ENCODE assay signal across 15 cellular contexts in the genomic region with DNA sequence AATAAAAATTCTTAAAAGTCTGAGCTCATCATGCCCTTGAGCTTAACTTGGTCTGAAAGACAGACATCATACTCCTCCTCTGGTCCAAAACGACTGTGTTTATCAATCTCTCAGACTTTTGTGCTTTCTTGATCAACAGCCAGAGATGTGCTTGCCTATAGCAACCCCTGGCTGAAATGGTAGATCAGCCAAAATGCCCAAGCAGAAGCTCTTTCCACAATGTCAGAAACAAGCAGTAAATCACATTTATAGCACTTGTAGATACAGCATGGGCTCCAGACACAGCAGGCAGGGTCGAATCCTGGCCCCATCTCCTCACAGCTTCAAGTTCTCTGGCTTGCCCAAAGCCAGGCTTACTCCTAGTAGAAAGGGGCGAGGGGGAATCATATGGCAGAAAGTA.
DNase-seq lines count a peak whose midpoint lies in the region; ATAC-seq and TF ChIP-seq lines count a peak whose summit lies in the region.
"Had no signal": no experiment of that assay in that cellular context is flagged by ENCODE, and none has a peak within 500 bp of the region (broad histone marks: within the 10 kb centered on the region; RNA-seq: fewer than 3 reads in every experiment).

No MANE protein-coding gene starts in this region.

- no peaks in the 10 kb centered on the region for H3K9me3 Mint-ChIP-seq in stimulated activated effector memory CD8-positive, alpha-beta T cell treated with anti-CD3 and anti-CD28 coated beads, Interleukin-12 subunit alpha, Interleukin-12 subunit beta, amount 100 ng/mL, for 72 hours
- H3K9me3 Mint-ChIP-seq: CD4-positive, alpha-beta memory T cell; GM23338 had no signal

- H3K4me3 ChIP-seq in PC-9 (no peak overlapping the region), esophagus squamous epithelium (no peak overlapping the region)
- H3K4me3 ChIP-seq: GM23338 had no signal

- H3K4me2 ChIP-seq in PC-9, result peak overlapping the region; percentile 67; the same call in 1 of the 2 replicates
- H3K4me2 ChIP-seq: GM23338 had no signal

- H3K36me3 ChIP-seq in PC-9 (ENCODE audit: low read depth), result no peaks in the 10 kb centered on the region
- no peaks in the 10 kb centered on the region for H3K36me3 ChIP-seq in esophagus squamous epithelium
- H3K36me3 ChIP-seq: BE2C had no signal

- intact Hi-C loops in PC-9 (cut with micrococcal nuclease; ENCODE audit: unreplicated experiment), result no loop called here
- intact Hi-C loops in esophagus squamous epithelium (cut with DNase I), result no loop called here

- no peak overlapping the region for H2AFZ ChIP-seq in PC-9
- H2AFZ ChIP-seq: GM23338 had no signal

- no peaks in the 10 kb centered on the region for H4K20me1 ChIP-seq in PC-9 (ENCODE audit: insufficient read depth)

- peak overlapping the region; percentile 91; the same call in 1 of the 2 replicates for H3K27ac ChIP-seq in PC-9
- peak overlapping the region in 3 of 4 donors; percentile 64 to 92 (median 84) for H3K27ac ChIP-seq in esophagus squamous epithelium
- H3K27ac ChIP-seq: C4-2B had no signal

- TF ChIP-seq POLR2A in esophagus squamous epithelium (IDR thresholded peaks at IDR 0.05), result no peak

- no peak overlapping the region for H3K4me3 Mint-ChIP-seq in stimulated activated effector memory CD8-positive, alpha-beta T cell treated with anti-CD3 and anti-CD28 coated beads, Interleukin-12 subunit alpha, Interleukin-12 subunit beta, amount 100 ng/mL, for 72 hours
- H3K4me3 Mint-ChIP-seq: CD4-positive, alpha-beta memory T cell; GM23338 had no signal

- H3K4me1 Mint-ChIP-seq in stimulated activated effector memory CD8-positive, alpha-beta T cell treated with anti-CD3 and anti-CD28 coated beads, Interleukin-12 subunit alpha, Interleukin-12 subunit beta, amount 100 ng/mL, for 72 hours, result peaks cover 16% of the 10 kb centered on the region

- peaks cover 45% of the 10 kb centered on the region for H3K36me3 Mint-ChIP-seq in stimulated activated effector memory CD8-positive, alpha-beta T cell treated with anti-CD3 and anti-CD28 coated beads, Interleukin-12 subunit alpha, Interleukin-12 subunit beta, amount 100 ng/mL, for 72 hours

- H3K27me3 ChIP-seq in PC-9 (ENCODE audit: insufficient read depth, low read depth), result no peaks in the 10 kb centered on the region
- H3K27me3 ChIP-seq in esophagus squamous epithelium, result no peaks in the 10 kb centered on the region
- H3K27me3 ChIP-seq: BE2C had no signal

- H3K9me2 ChIP-seq in PC-9 (ENCODE audit: insufficient read depth), result no peaks in the 10 kb centered on the region

- DNase-seq in HEK293T (ENCODE audit: extremely low spot score) (no peak), PC-9 (no peak), esophagus squamous epithelium (lab: John Stamatoyannopoulos, UW) (no peak), SHP77 treated with DMSO at 0.1 percent for 48 hours (lab: John Stamatoyannopoulos, UW) (no peak), retina (no peak), DMS 273 (lab: John Stamatoyannopoulos, UW; ENCODE audit: unreplicated experiment) (no peak)
- no peak for DNase-seq in stimulated activated effector memory CD8-positive, alpha-beta T cell treated with anti-CD3 and anti-CD28 coated beads, Interleukin-12 subunit alpha, Interleukin-12 subunit beta, amount 100 ng/mL, for 72 hours (ENCODE audit: low spot score in 2 of 2)
- DNase-seq: BE2C; CD4-positive, alpha-beta memory T cell; DND-41; GDM1; H7 had no signal

- CTCF ChIA-PET in HEK293T (lab: Yijun Ruan, JAX), result no interaction called here
- CTCF ChIA-PET in PC-9 (lab: Charles Lee), result no interaction called here

- WGBS in esophagus squamous epithelium, 2 donors, result 65 to 79% methylated on average over 3 of the region's 3 CpGs

- no peaks in the 10 kb centered on the region for H3K9me3 ChIP-seq in PC-9 (ENCODE audit: insufficient read depth, low read depth)
- H3K9me3 ChIP-seq in esophagus squamous epithelium, result no peaks in the 10 kb centered on the region
- H3K9me3 ChIP-seq: BE2C had no signal

- peak overlapping the region; percentile 1 for H3K27ac Mint-ChIP-seq in stimulated activated effector memory CD8-positive, alpha-beta T cell treated with anti-CD3 and anti-CD28 coated beads, Interleukin-12 subunit alpha, Interleukin-12 subunit beta, amount 100 ng/mL, for 72 hours
- H3K27ac Mint-ChIP-seq: GM23338 had no signal

- H3F3A ChIP-seq in PC-9 (ENCODE audit: insufficient read depth, low read depth), result peaks cover 23% of the 10 kb centered on the region

- ATAC-seq in stimulated activated effector memory CD8-positive, alpha-beta T cell treated with anti-CD3 and anti-CD28 coated beads, Interleukin-12 subunit alpha, Interleukin-12 subunit beta, amount 100 ng/mL, for 72 hours, result no peak
- no peak for ATAC-seq in HG02798 (IDR thresholded peaks at IDR 0.05; ENCODE audit: poor library complexity, unreplicated experiment)
- ATAC-seq: GM23338 had no signal

- no TSS peak for BruUV-seq in PC-9 (replicated peaks; lab: Mats Ljungman, UMichigan)

- H3K4me1 ChIP-seq in PC-9 (replicated peaks; ENCODE audit: insufficient read depth), result peaks cover 58% of the 10 kb centered on the region
- peaks cover 16 to 92% (median 30%) of the 10 kb centered on the region in 3 donors for H3K4me1 ChIP-seq in esophagus squamous epithelium

- H3K79me2 ChIP-seq in PC-9 (ENCODE audit: low read depth), result no peaks in the 10 kb centered on the region; the same call in 1 of the 2 replicates

- POLR2A ChIA-PET in HEK293T (lab: Yijun Ruan, JAX), result no interaction called here
- POLR2A ChIA-PET in PC-9 (lab: Charles Lee; ENCODE audit: unreplicated experiment), result interaction anchor here (0.7 kb wide), 1 partner anchor 848 kb away, joined by 3 read pairs; no protein-coding TSS in a partner anchor

- no peak for TF ChIP-seq CTCF in PC-9 (conservative IDR thresholded peaks at IDR 0.05)
- TF ChIP-seq CTCF in esophagus squamous epithelium (IDR thresholded peaks at IDR 0.05), result no peak

TF ChIP-seq in HEK293T, 16 proteins besides CTCF, POLR2A, EP300 and RAD21:
- TF ChIP-seq TARDBP (IDR thresholded peaks at IDR 0.05) (no peak), NFRKB (IDR thresholded peaks at IDR 0.05) (no peak), FOXM1 (IDR thresholded peaks at IDR 0.05; ENCODE audit: borderline replicate concordance) (no peak)
- TF ChIP-seq, protein P1, sequence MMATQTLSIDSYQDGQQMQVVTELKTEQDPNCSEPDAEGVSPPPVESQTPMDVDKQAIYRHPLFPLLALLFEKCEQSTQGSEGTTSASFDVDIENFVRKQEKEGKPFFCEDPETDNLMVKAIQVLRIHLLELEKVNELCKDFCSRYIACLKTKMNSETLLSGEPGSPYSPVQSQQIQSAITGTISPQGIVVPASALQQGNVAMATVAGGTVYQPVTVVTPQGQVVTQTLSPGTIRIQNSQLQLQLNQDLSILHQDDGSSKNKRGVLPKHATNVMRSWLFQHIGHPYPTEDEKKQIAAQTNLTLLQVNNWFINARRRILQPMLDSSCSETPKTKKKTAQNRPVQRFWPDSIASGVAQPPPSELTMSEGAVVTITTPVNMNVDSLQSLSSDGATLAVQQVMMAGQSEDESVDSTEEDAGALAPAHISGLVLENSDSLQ (IDR thresholded peaks at IDR 0.05), result peak; percentile 72
